ENCODE assay signal across 22 cellular contexts in the genomic region with DNA sequence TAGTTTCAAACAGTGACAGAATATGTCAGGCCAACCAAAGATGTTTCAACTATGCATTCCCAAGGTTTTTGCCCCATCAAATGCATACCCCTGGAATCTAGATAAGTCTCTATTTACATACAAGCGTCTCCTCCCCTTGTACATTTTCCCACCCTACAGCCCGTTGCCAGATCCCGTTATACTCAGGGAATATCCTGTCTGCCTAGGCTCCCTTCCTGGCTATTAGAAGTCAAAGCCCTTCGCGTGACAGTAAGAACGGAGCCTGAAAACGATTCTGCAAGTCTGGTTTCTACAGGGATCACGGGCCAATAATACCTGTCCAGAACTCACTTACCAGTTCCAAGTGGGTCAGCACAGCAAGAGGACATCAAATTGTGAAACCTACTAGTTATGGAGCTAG.
"Had no signal": no experiment of that assay in that cellular context is flagged by ENCODE, and none has a peak within 500 bp of the region (broad histone marks: within the 10 kb centered on the region; RNA-seq: fewer than 3 reads in every experiment).

No MANE protein-coding gene starts in this region.

- H3K27ac Mint-ChIP-seq: activated CD4-positive, alpha-beta memory T cell treated with anti-CD3 and anti-CD28 coated beads, Interleukin-2, amount 10 ng/mL, durations not matched to agents 7 days and 5 days; activated CD4-positive, alpha-beta T cell treated with anti-CD3 and anti-CD28 coated beads, Interleukin-2, amount 10 ng/mL, durations not matched to agents 24 days and 14 days; activated naive CD4-positive, alpha-beta T cell treated with anti-CD3 and anti-CD28 coated beads for 36 hours; activated naive CD8-positive, alpha-beta T cell treated with anti-CD3 and anti-CD28 coated beads, Interleukin-2, amount 10 ng/mL, durations not matched to agents 7 days and 5 days; activated T-cell treated with anti-CD3 and anti-CD28 coated beads, Interleukin-2, amount 50 U/mL, for 72 hours; immature natural killer cell; T-cell; T-helper 2 cell treated with Interferon-gamma antibody and Interleukin-4, amounts not matched to agents 5 μg/mL and 100 μg/mL, for 36 hours had no signal

- H3K4me3 ChIP-seq: left lung, mucosa of descending colon, thyroid gland had no signal

- H3K27me3 ChIP-seq: left lung, thyroid gland had no signal

- H3K4me3 Mint-ChIP-seq: activated CD4-positive, alpha-beta memory T cell treated with anti-CD3 and anti-CD28 coated beads, Interleukin-2, amount 10 ng/mL, durations not matched to agents 7 days and 5 days; activated CD4-positive, alpha-beta T cell treated with anti-CD3 and anti-CD28 coated beads, Interleukin-2, amount 10 ng/mL, durations not matched to agents 24 days and 14 days; activated naive CD4-positive, alpha-beta T cell treated with anti-CD3 and anti-CD28 coated beads for 36 hours; activated naive CD8-positive, alpha-beta T cell treated with anti-CD3 and anti-CD28 coated beads, Interleukin-2, amount 10 ng/mL, durations not matched to agents 7 days and 5 days; activated T-cell treated with anti-CD3 and anti-CD28 coated beads, Interleukin-2, amount 50 U/mL, for 72 hours; immature natural killer cell; T-cell; T-helper 2 cell treated with Interferon-gamma antibody and Interleukin-4, amounts not matched to agents 5 μg/mL and 100 μg/mL, for 36 hours had no signal

- H3K27ac ChIP-seq: VCaP had no signal

- H3K79me2 ChIP-seq: parathyroid adenoma had no signal

- H3K36me3 Mint-ChIP-seq: activated naive CD8-positive, alpha-beta T cell treated with anti-CD3 and anti-CD28 coated beads, Interleukin-2, amount 10 ng/mL, durations not matched to agents 7 days and 5 days; T-cell had no signal

- ATAC-seq: activated CD4-positive, CD25-positive, alpha-beta regulatory T cell treated with anti-CD3 and anti-CD28 coated beads, Interleukin-2, amount 50 U/mL, for 24 hours; activated T-cell treated with anti-CD3 and anti-CD28 coated beads, Interleukin-2, amount 50 U/mL, for 72 hours; mucosa of descending colon; stimulated activated naive CD8-positive, alpha-beta T cell treated with anti-CD3 and anti-CD28 coated beads, Interleukin-15, Interleukin-2, amounts not matched to agents 100 U/mL and 50 U/mL, for 24 hours; T-cell had no signal

- H3K36me3 ChIP-seq: left lung, thyroid gland had no signal

- H2AFZ ChIP-seq: parathyroid adenoma had no signal

- DNase-seq: activated CD4-positive, alpha-beta memory T cell treated with anti-CD3 and anti-CD28 coated beads, Interleukin-2, amount 10 ng/mL, durations not matched to agents 7 days and 5 days; activated CD4-positive, alpha-beta T cell treated with anti-CD3 and anti-CD28 coated beads, Interleukin-2, amount 10 ng/mL, durations not matched to agents 24 days and 14 days; activated effector memory CD4-positive, alpha-beta T cell treated with Interleukin-2 at 50 U/mL for 16 hours; activated naive CD4-positive, alpha-beta T cell treated with anti-CD3 and anti-CD28 coated beads for 36 hours; activated naive CD8-positive, alpha-beta T cell treated with anti-CD3 and anti-CD28 coated beads, Interleukin-2, amount 10 ng/mL, durations not matched to agents 7 days and 5 days; activated T-cell treated with anti-CD3 and anti-CD28 coated beads, Interleukin-2, amount 50 U/mL, for 72 hours; amniotic stem cell; cortex of kidney; effector CD4-positive, alpha-beta T cell; erythroblast; foreskin fibroblast; immature natural killer cell; left lung; mucosa of descending colon; stimulated activated CD4-positive, alpha-beta T cell treated with anti-CD3 and anti-CD28 coated beads, Interleukin-4, amount 100 ng/mL, for 24 hours; stimulated activated naive CD8-positive, alpha-beta T cell treated with anti-CD3 and anti-CD28 coated beads, Interleukin-15, Interleukin-2, amounts not matched to agents 100 U/mL and 50 U/mL, for 24 hours; T-cell; thyroid gland had no signal

- H3K9me3 ChIP-seq: left lung, mucosa of descending colon, thyroid gland had no signal

- H3K9ac ChIP-seq: parathyroid adenoma had no signal

- H3K4me1 ChIP-seq: left lung, parathyroid adenoma had no signal

- H3K9me3 Mint-ChIP-seq: activated CD4-positive, alpha-beta memory T cell treated with anti-CD3 and anti-CD28 coated beads, Interleukin-2, amount 10 ng/mL, durations not matched to agents 7 days and 5 days; activated CD4-positive, alpha-beta T cell treated with anti-CD3 and anti-CD28 coated beads, Interleukin-2, amount 10 ng/mL, durations not matched to agents 24 days and 14 days; activated naive CD4-positive, alpha-beta T cell treated with anti-CD3 and anti-CD28 coated beads for 36 hours; activated naive CD8-positive, alpha-beta T cell treated with anti-CD3 and anti-CD28 coated beads, Interleukin-2, amount 10 ng/mL, durations not matched to agents 7 days and 5 days; activated T-cell treated with anti-CD3 and anti-CD28 coated beads, Interleukin-2, amount 50 U/mL, for 72 hours; immature natural killer cell; T-cell; T-helper 2 cell treated with Interferon-gamma antibody and Interleukin-4, amounts not matched to agents 5 μg/mL and 100 μg/mL, for 36 hours had no signal

- H3K27me3 Mint-ChIP-seq: activated CD4-positive, alpha-beta memory T cell treated with anti-CD3 and anti-CD28 coated beads, Interleukin-2, amount 10 ng/mL, durations not matched to agents 7 days and 5 days; activated naive CD8-positive, alpha-beta T cell treated with anti-CD3 and anti-CD28 coated beads, Interleukin-2, amount 10 ng/mL, durations not matched to agents 7 days and 5 days had no signal
